In the genomic region with DNA sequence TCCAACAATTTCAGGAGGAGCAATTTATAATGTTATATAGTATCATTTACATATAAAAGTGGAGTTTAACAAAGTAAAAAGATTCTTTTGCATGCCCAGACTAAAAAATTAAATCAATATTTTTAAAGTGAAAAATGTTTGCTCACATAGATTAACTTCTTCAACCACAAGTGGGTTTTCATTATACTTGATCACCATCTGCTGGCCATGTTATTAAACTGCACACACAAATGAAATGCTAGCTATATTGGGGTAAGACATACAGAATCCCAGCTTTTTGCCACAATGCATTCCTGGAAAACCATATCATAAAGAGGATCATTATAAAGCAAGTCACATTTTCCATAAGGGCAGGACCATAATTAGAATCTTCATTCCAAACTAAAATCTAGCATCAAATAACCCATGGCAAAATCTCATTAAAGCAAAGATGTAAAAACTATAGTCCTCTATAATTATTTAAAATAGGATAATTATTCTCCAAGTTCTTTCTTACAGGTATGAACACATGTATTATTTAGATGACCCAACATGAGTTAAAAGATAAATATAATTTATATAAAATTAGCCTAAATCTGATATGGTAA, we compare ENCODE assay signal across 9 cellular contexts. TPM values are rescaled to one million over a fixed set of nuclear protein-coding genes. Genes with fewer than 3 reads are reported as not detected.
DNase-seq lines count a peak whose midpoint lies in the region; ATAC-seq, FAIRE-seq and TF ChIP-seq lines count a peak whose summit lies in the region.
"Had no signal": no experiment of that assay in that cellular context is flagged by ENCODE, and none has a peak within 500 bp of the region (broad histone marks: within the 10 kb centered on the region; RNA-seq: fewer than 3 reads in every experiment).

No MANE protein-coding gene starts in this region.

- no peak for ATAC-seq in Right ventricle myocardium inferior

- in situ Hi-C loops in brain microvascular endothelial cell (cut with HindIII; ENCODE audit: low pct_ligation_motif_present, low sequenced_read_pairs): no loop called here

- intact Hi-C loops in Right ventricle myocardium inferior (cut with DNase I): loop anchor here (5.0 to 10.0 kb wide), 2 partner anchors 611 to 873 kb away; no protein-coding TSS in a partner anchor

- peak; percentile 45 for TF ChIP-seq CTCF in brain microvascular endothelial cell (IDR thresholded peaks at IDR 0.05; ENCODE audit: low read depth, low read length, missing control alignments)

- no peaks in the 10 kb centered on the region for H3K27me3 ChIP-seq in brain microvascular endothelial cell (replicated peaks)
- H3K27me3 ChIP-seq: SJSA1 had no signal

- peak; percentile 54 for DNase-seq in CD1c-positive myeloid dendritic cell (ENCODE audit: extremely low spot score)
- peak; percentile 12 for DNase-seq in GM18507 (ENCODE audit: extremely low spot score, insufficient read length, low read depth)
- DNase-seq in NCI-H345 (lab: John Stamatoyannopoulos, UW): peak; percentile 45
- peak; percentile 41 for DNase-seq in brain microvascular endothelial cell
- DNase-seq in left kidney (ENCODE audit: low read depth, low spot score): peak; percentile 72
- no peak for DNase-seq in activated naive CD4-positive, alpha-beta T cell treated with Interleukin-2 at 50 U/mL for 16 hours
- DNase-seq in activated naive CD4-positive, alpha-beta T cell treated with anti-CD3 and anti-CD28 coated beads, Interleukin-2, amount 50 U/mL, for 16 hours: no peak
- no peak for DNase-seq in Right ventricle myocardium inferior (ENCODE audit: missing footprints)

- no peaks in the 10 kb centered on the region for H3K36me3 ChIP-seq in brain microvascular endothelial cell (replicated peaks)

- peak; percentile 89 for FAIRE-seq in GM18507 (lab: Jason Lieb, UNC)

- no peak overlapping the region for H3K27ac ChIP-seq in brain microvascular endothelial cell
- H3K27ac ChIP-seq: SJSA1 had no signal

- no peak overlapping the region for H3K4me3 ChIP-seq in brain microvascular endothelial cell (ENCODE audit: low read depth, low read length)
- H3K4me3 ChIP-seq: SJSA1 had no signal

RNA-seq across cellular contexts. Expression of gene CEP112, which starts 26.3 kb away (rescaled TPM):
- total RNA-seq in Right ventricle myocardium inferior: 26.0 TPM

Comparison
In these comparisons a context has a peak if more than half of its experiments do, and no peak if none do; other contexts are left out.
1. DNase-seq: peak in CD1c-positive myeloid dendritic cell (single experiment), GM18507 (single experiment), NCI-H345 (single experiment), brain microvascular endothelial cell (single experiment) and left kidney (single experiment); none in activated naive CD4-positive, alpha-beta T cell treated with Interleukin-2 at 50 U/mL for 16 hours (single experiment), activated naive CD4-positive, alpha-beta T cell treated with anti-CD3 and anti-CD28 coated beads, Interleukin-2, amount 50 U/mL, for 16 hours (single experiment) and Right ventricle myocardium inferior (single experiment).